Comparison of ENCODE assay signal across 14 cellular contexts in the genomic region with DNA sequence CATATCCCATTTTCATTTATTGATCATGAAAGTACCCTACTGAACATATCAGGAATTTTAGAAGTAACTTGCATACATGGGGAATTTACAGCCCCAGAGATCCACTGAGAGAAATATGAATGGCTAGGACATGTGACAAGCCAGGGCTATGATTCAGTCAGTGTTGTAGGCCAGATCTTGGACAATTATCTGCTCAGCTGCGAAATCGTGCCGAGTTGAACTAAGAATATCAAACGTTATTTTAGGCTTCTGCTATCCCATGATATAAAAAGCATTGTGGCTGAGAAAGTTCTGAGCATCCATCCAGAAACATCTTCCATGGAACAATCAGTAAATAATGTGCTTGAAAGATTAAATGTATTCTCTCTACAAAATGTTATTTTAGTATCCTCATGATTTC.
"Had no signal": no experiment of that assay in that cellular context is flagged by ENCODE, and none has a peak within 500 bp of the region (broad histone marks: within the 10 kb centered on the region; RNA-seq: fewer than 3 reads in every experiment).

No MANE protein-coding gene starts in this region.

- ATAC-seq: left lung had no signal

- H3K4me3 ChIP-seq: left lung, ovary, tibial artery, vagina had no signal

- H3K36me3 Mint-ChIP-seq: activated naive CD8-positive, alpha-beta T cell treated with anti-CD3 and anti-CD28 coated beads for 36 hours had no signal

- H3K4me1 Mint-ChIP-seq: activated naive CD8-positive, alpha-beta T cell treated with anti-CD3 and anti-CD28 coated beads for 36 hours had no signal

- DNase-seq: activated CD4-positive, alpha-beta T cell treated with anti-CD3 and anti-CD28 coated beads, Interleukin-2, amount 50 U/mL, for 1 hour; activated gamma-delta T cell; activated naive CD8-positive, alpha-beta T cell treated with anti-CD3 and anti-CD28 coated beads for 36 hours; activated T-cell treated with anti-CD3 and anti-CD28 coated beads, Interleukin-2, amount 50 U/mL, for 48 hours; cortex of kidney; effector CD8-positive, alpha-beta T cell; left lung; mesendoderm; ovary; small intestine; SW 1271; tibial artery had no signal

- H3K9me3 Mint-ChIP-seq: activated naive CD8-positive, alpha-beta T cell treated with anti-CD3 and anti-CD28 coated beads for 36 hours; T-helper 2 cell treated with Interferon-gamma antibody and Interleukin-4, amounts not matched to agents 5 μg/mL and 100 μg/mL, for 36 hours had no signal

- H3K4me3 Mint-ChIP-seq: activated naive CD8-positive, alpha-beta T cell treated with anti-CD3 and anti-CD28 coated beads for 36 hours; T-helper 2 cell treated with Interferon-gamma antibody and Interleukin-4, amounts not matched to agents 5 μg/mL and 100 μg/mL, for 36 hours had no signal

- H3K27me3 Mint-ChIP-seq: activated naive CD8-positive, alpha-beta T cell treated with anti-CD3 and anti-CD28 coated beads for 36 hours had no signal

- H3K27ac Mint-ChIP-seq: activated naive CD8-positive, alpha-beta T cell treated with anti-CD3 and anti-CD28 coated beads for 36 hours; T-helper 2 cell treated with Interferon-gamma antibody and Interleukin-4, amounts not matched to agents 5 μg/mL and 100 μg/mL, for 36 hours had no signal
